ENCODE assay signal across 9 cellular contexts in genomic region chr4:37454263-37454800, GRCh38.
DNase-seq lines count a peak whose midpoint lies in the region; ATAC-seq and TF ChIP-seq lines count a peak whose summit lies in the region.
"Had no signal": no experiment of that assay in that cellular context is flagged by ENCODE, and none has a peak within 500 bp of the region (broad histone marks: within the 10 kb centered on the region; RNA-seq: fewer than 3 reads in every experiment).

No MANE protein-coding gene starts in this region.

- no peaks in the 10 kb centered on the region for H3K9me3 ChIP-seq in SK-N-SH
- no peaks in the 10 kb centered on the region for H3K9me3 ChIP-seq in right lobe of liver
- H3K9me3 ChIP-seq in subcutaneous abdominal adipose tissue (ENCODE audit: control insufficient read depth in 5 of 5, low read length in 5 of 5), result peaks cover 0 to 3% (median 0%) of the 10 kb centered on the region in 5 donors
- H3K9me3 ChIP-seq in BE2C, result no peaks in the 10 kb centered on the region

- TF ChIP-seq CTCF in SK-N-SH (IDR thresholded peaks at IDR 0.05) (no peak), astrocyte of the cerebellum (IDR thresholded peaks at IDR 0.05; ENCODE audit: low read depth, low read length, missing control alignments) (no peak), right lobe of liver (IDR thresholded peaks at IDR 0.05) (no peak), BE2C (IDR thresholded peaks at IDR 0.05; ENCODE audit: low read depth, low read length) (no peak)

- H3K27ac ChIP-seq in SK-N-SH (ENCODE audit: low read depth in 2 of 2, low read length in 1 of 2), result no peak overlapping the region
- peak overlapping the region; percentile 28 to 90 (median 73) for H3K27ac ChIP-seq in right lobe of liver
- peak overlapping the region; percentile 37 for H3K27ac ChIP-seq in subcutaneous abdominal adipose tissue (ENCODE audit: low read depth, low read length)

- no peak for TF ChIP-seq RAD21 in SK-N-SH (IDR thresholded peaks at IDR 0.05; ENCODE audit: low read length)

- no peaks in the 10 kb centered on the region for H3K79me2 ChIP-seq in SK-N-SH (ENCODE audit: insufficient read depth)

- 9% methylated on average over 11 of the region's 11 CpGs for WGBS in SK-N-SH (ENCODE audit: low lambda C conversion rate)
- WGBS in right lobe of liver (ENCODE audit: insufficient coverage, low coverage, low lambda C conversion rate, missing lambda C conversion rate), result 3% methylated on average over 11 of the region's 11 CpGs

- DNase-seq in SK-N-SH (no peak), astrocyte of the cerebellum (ENCODE audit: low read depth) (no peak), right lobe of liver (peak; percentile 53 to 69 (median 68)), BE2C (no peak)
- DNase-seq: NCI-H1436 had no signal

- H2AFZ ChIP-seq in SK-N-SH (ENCODE audit: low read depth), result peak overlapping the region; percentile 65; the same call in 1 of the 2 replicates

- peak overlapping the region; percentile 78 for H3K4me2 ChIP-seq in SK-N-SH

- intact Hi-C loops in right lobe of liver (cut with DNase I), result loop anchor here in 1 of 2 donors (5.0 kb wide), 1 partner anchor 113 kb away; no protein-coding TSS in a partner anchor

- no peaks in the 10 kb centered on the region for H3K36me3 ChIP-seq in SK-N-SH (replicated peaks in 1 of 2; ENCODE audit: control insufficient read depth in 1 of 2, insufficient read depth in 2 of 2, low read length in 1 of 2)
- H3K36me3 ChIP-seq in right lobe of liver, result no peaks in the 10 kb centered on the region
- no peaks in the 10 kb centered on the region for H3K36me3 ChIP-seq in subcutaneous abdominal adipose tissue (ENCODE audit: control insufficient read depth in 5 of 5, insufficient read depth in 5 of 5, low read length in 5 of 5)
- H3K36me3 ChIP-seq in BE2C, result no peaks in the 10 kb centered on the region

- H4K20me1 ChIP-seq in SK-N-SH (ENCODE audit: insufficient read depth), result no peaks in the 10 kb centered on the region

- no peaks in the 10 kb centered on the region for H3F3A ChIP-seq in SK-N-SH (replicated peaks; ENCODE audit: insufficient read depth)

- CTCF ChIA-PET in SK-N-SH (lab: Yijun Ruan, JAX), result interaction anchor here (1.7 to 3.1 kb wide), 2 partner anchors 10 to 112 kb away, joined by 7 to 31 read pairs; no protein-coding TSS in a partner anchor

- H3K9ac ChIP-seq in SK-N-SH (no peak overlapping the region), subcutaneous abdominal adipose tissue (ENCODE audit: low read length in 5 of 5) (peak overlapping the region in 4 of 5 donors; percentile 40 to 75 (median 72))

- H3K4me1 ChIP-seq in SK-N-SH (ENCODE audit: control insufficient read depth in 1 of 2, insufficient read depth in 2 of 2, low read depth in 1 of 2, low read length in 1 of 2) (peaks cover 0 to 6% of the 10 kb centered on the region in 2 experiments; a peak in 1 of 4 replicates), right lobe of liver (peaks cover 0 to 14% (median 3%) of the 10 kb centered on the region in 4 donors), subcutaneous abdominal adipose tissue (ENCODE audit: control insufficient read depth in 5 of 5, insufficient read depth in 5 of 5, low read length in 5 of 5) (peaks cover 0 to 28% (median 20%) of the 10 kb centered on the region in 5 donors), BE2C (no peaks in the 10 kb centered on the region)

- POLR2A ChIA-PET in SK-N-SH (lab: Yijun Ruan, JAX), result no interaction called here

- H3K4me3 ChIP-seq in SK-N-SH (ENCODE audit: low read depth in 2 of 2, low read length in 1 of 2) (peak overlapping the region in 1 of 2 experiments; percentile 59; a peak in 3 of 4 replicates), astrocyte of the cerebellum (ENCODE audit: low read depth, low read length) (peak overlapping the region; percentile 46), right lobe of liver (peak overlapping the region; percentile 50 to 74 (median 56)), subcutaneous abdominal adipose tissue (ENCODE audit: low read depth in 1 of 5, low read length in 5 of 5) (peak overlapping the region; percentile 61 to 80 (median 67)), BE2C (ENCODE audit: low read depth, low read length) (no peak overlapping the region)

- TF ChIP-seq POLR2A in right lobe of liver (IDR thresholded peaks at IDR 0.05), result no peak

- ATAC-seq in SK-N-SH treated with all-trans-retinoic acid at 6 μM for 48 hours (no peak), right lobe of liver (peak; percentile 39 to 57 (median 42)), HG03378 (IDR thresholded peaks at IDR 0.05; ENCODE audit: unreplicated experiment) (no peak), HG02970 (IDR thresholded peaks at IDR 0.05; ENCODE audit: low FRiP score, unreplicated experiment) (no peak)

- TF ChIP-seq EP300 in SK-N-SH (IDR thresholded peaks at IDR 0.05; ENCODE audit: borderline replicate concordance in 1 of 2, low read depth in 1 of 2, low read length in 1 of 2), result no peak

- H3K27me3 ChIP-seq in SK-N-SH (ENCODE audit: insufficient read depth) (peaks cover 28% of the 10 kb centered on the region; the same call in 1 of the 2 replicates), right lobe of liver (no peaks in the 10 kb centered on the region), subcutaneous abdominal adipose tissue (ENCODE audit: control insufficient read depth in 5 of 5, insufficient read depth in 4 of 5, low read length in 5 of 5) (peaks cover 0 to 6% (median 3%) of the 10 kb centered on the region in 5 donors), BE2C (peaks cover 43% of the 10 kb centered on the region)

- in situ Hi-C loops in astrocyte of the cerebellum (cut with HindIII; ENCODE audit: low sequenced_read_pairs), result no loop called here

- no peaks in the 10 kb centered on the region for H3K9me2 ChIP-seq in SK-N-SH

TF ChIP-seq in SK-N-SH, 30 proteins besides CTCF, POLR2A, EP300 and RAD21:
- TF ChIP-seq FOXM1 (IDR thresholded peaks at IDR 0.05; ENCODE audit: low read depth) (no peak), ZBTB33 (IDR thresholded peaks at IDR 0.05; ENCODE audit: borderline replicate concordance, low read depth) (no peak), MXI1 (IDR thresholded peaks at IDR 0.05; ENCODE audit: low read depth, low read length) (no peak), SMC3 (IDR thresholded peaks at IDR 0.05; ENCODE audit: low read depth, low read length) (no peak), TAF1 (IDR thresholded peaks at IDR 0.05; ENCODE audit: borderline replicate concordance, low read depth, low read length) (no peak), RFX5 (IDR thresholded peaks at IDR 0.05; ENCODE audit: low read length) (no peak), RXRA (IDR thresholded peaks at IDR 0.05; ENCODE audit: borderline replicate concordance, low read depth) (no peak)

TF ChIP-seq in SK-N-SH treated with all-trans-retinoic acid at 6 μM for 48 hours, 23 proteins besides CTCF, POLR2A, EP300 and RAD21:
- no peak for TF ChIP-seq BACH2 (CRISPR knock-in tag; IDR thresholded peaks at IDR 0.05; ENCODE audit: borderline replicate concordance)

Comparison
In these comparisons a context has a peak if more than half of its experiments do, and no peak if none do; other contexts are left out.
1. DNase-seq: peak in right lobe of liver (3 of 3); none in SK-N-SH (single experiment), astrocyte of the cerebellum (single experiment) and BE2C (single experiment).
2. H3K27ac ChIP-seq: peak in right lobe of liver (3 of 3) and subcutaneous abdominal adipose tissue (single experiment); none in SK-N-SH (0 of 2).
3. ATAC-seq: peak in right lobe of liver (4 of 4); none in SK-N-SH treated with all-trans-retinoic acid at 6 μM for 48 hours (single experiment), HG03378 (single experiment) and HG02970 (single experiment).